In the genomic region with DNA sequence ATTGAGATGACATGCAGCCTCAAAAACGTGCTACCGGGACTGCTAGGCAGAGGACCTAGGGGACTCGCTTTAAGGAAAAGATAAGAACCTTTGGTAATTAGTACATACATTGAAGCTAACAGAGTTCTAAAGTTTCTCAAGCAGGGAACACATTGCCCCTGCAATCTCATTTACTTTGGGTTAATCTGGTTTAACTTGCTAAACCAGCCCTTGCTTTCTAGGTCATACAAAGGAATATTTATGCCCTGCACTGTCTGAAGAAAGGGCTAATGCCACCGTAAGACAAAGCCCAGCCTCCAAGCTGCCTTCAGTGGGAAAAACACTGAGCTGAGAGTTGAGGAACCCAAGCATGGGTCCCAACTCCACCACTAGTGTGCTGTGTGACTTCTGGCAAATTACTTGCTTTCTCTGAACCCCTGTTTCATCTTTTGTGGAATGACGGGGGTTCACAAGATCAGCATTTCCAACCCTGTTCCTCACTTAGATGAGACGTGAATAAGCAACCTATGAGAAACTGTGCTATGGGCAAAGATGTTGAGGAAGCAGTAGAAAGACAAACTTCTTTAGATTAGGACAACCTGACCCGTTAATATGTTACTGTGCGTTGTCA, we compare ENCODE assay signal across 18 cellular contexts.
DNase-seq lines count a peak whose midpoint lies in the region; ATAC-seq, FAIRE-seq and TF ChIP-seq lines count a peak whose summit lies in the region.
"Had no signal": no experiment of that assay in that cellular context is flagged by ENCODE, and none has a peak within 500 bp of the region (broad histone marks: within the 10 kb centered on the region; RNA-seq: fewer than 3 reads in every experiment).

No MANE protein-coding gene starts in this region.

- H3K4ac ChIP-seq in mesendoderm (ENCODE audit: low read depth, low read length), result no peak overlapping the region

- TF ChIP-seq POLR2A in K562 (conservative IDR thresholded peaks at IDR 0.05), result no peak

- peaks cover 46 to 96% of the 10 kb centered on the region in 2 donors for H3K27me3 Mint-ChIP-seq in effector memory CD8-positive, alpha-beta T cell

- no peak for TF ChIP-seq CTCF in K562 (IDR thresholded peaks at IDR 0.05 in 2 of 3, conservative IDR thresholded peaks at IDR 0.05 in 1 of 3; ENCODE audit: insufficient read depth in 2 of 3, low read depth in 1 of 3, low read length in 3 of 3)
- TF ChIP-seq CTCF in kidney (IDR thresholded peaks at IDR 0.05; ENCODE audit: borderline replicate concordance, extremely low read depth, insufficient read depth), result no peak

- H3K79me2 ChIP-seq in K562 (ENCODE audit: control insufficient read depth, insufficient read depth, low read length), result no peaks in the 10 kb centered on the region
- no peaks in the 10 kb centered on the region for H3K79me2 ChIP-seq in mesendoderm (ENCODE audit: control insufficient read depth, insufficient read depth, low read length)

- H3K9me3 ChIP-seq in K562 (replicated peaks; ENCODE audit: control insufficient read depth, insufficient read depth, low read depth, low read length) (no peaks in the 10 kb centered on the region), kidney (ENCODE audit: control insufficient read depth in 1 of 2, low read length in 2 of 2) (no peaks in the 10 kb centered on the region), small intestine (ENCODE audit: control insufficient read depth, low read depth) (no peaks in the 10 kb centered on the region)

- H3K4me2 ChIP-seq in K562 (ENCODE audit: insufficient read depth, low read length) (no peak overlapping the region), mesendoderm (ENCODE audit: low read length) (no peak overlapping the region)

- intact Hi-C loops in K562 (cut with micrococcal nuclease), result no loop called here
- intact Hi-C loops in kidney (cut with DNase I), result no loop called here

- no peak overlapping the region for H3K27ac Mint-ChIP-seq in effector memory CD8-positive, alpha-beta T cell
- H3K27ac Mint-ChIP-seq: CD4-positive, alpha-beta T cell had no signal

- H2BK15ac ChIP-seq in mesendoderm (replicated peaks; ENCODE audit: low read depth), result no peak overlapping the region

- H3K18ac ChIP-seq in mesendoderm (ENCODE audit: low read length), result no peak overlapping the region

- H3K9me3 Mint-ChIP-seq in effector memory CD8-positive, alpha-beta T cell, result no peaks in the 10 kb centered on the region
- H3K9me3 Mint-ChIP-seq: CD4-positive, alpha-beta T cell had no signal

- no peak overlapping the region for H3K4me3 Mint-ChIP-seq in effector memory CD8-positive, alpha-beta T cell
- H3K4me3 Mint-ChIP-seq: CD4-positive, alpha-beta T cell had no signal

- no peak overlapping the region for H2BK5ac ChIP-seq in mesendoderm (ENCODE audit: low read length)

- no TSS peak for BruUV-seq in K562 (replicated peaks; lab: Mats Ljungman, UMichigan)

- no peak overlapping the region for H3K9ac ChIP-seq in K562 (ENCODE audit: insufficient read depth in 1 of 2, low read depth in 2 of 2, low read length in 2 of 2)
- H3K9ac ChIP-seq in kidney (ENCODE audit: low read length in 2 of 2), result no peak overlapping the region
- H3K9ac ChIP-seq in mesendoderm (ENCODE audit: low read length), result no peak overlapping the region

- DNase-seq in NCI-H82 treated with DMSO at 0.1 percent for 48 hours (lab: John Stamatoyannopoulos, UW; ENCODE audit: unreplicated experiment), result peak; percentile 46
- no peak for DNase-seq in K562 (ENCODE audit: extremely low read depth in 1 of 4, low spot score in 3 of 4)
- DNase-seq in kidney, result peak; percentile 1
- no peak for DNase-seq in mesendoderm
- no peak for DNase-seq in small intestine
- no peak for DNase-seq in effector memory CD8-positive, alpha-beta T cell
- no peak for DNase-seq in NCI-H345 treated with DMSO at 0.1 percent for 48 hours (lab: John Stamatoyannopoulos, UW; ENCODE audit: unreplicated experiment)
- DNase-seq: CD4-positive, alpha-beta T cell; COR-L47; DMS79; NCI-H1092 treated with DMSO at 0.1 percent for 48 hours; NCI-H146; NCI-H2029; NCI-H2227 treated with DMSO at 0.1 percent for 48 hours; NCI-H510A treated with DMSO at 0.1 percent for 48 hours; NCI-H774; Right ventricle myocardium superior had no signal

- CTCF ChIA-PET in K562 (lab: Yijun Ruan, JAX; ENCODE audit: low intra/inter-chr PET ratio), result no interaction called here

- POLR2A ChIA-PET in K562 (lab: Yijun Ruan, JAX), result no interaction called here

- no peaks in the 10 kb centered on the region for H3K79me1 ChIP-seq in mesendoderm (ENCODE audit: low read length)

- peaks cover 3% of the 10 kb centered on the region for H3K9me1 ChIP-seq in K562 (ENCODE audit: control insufficient read depth, insufficient read depth, low read length)

- H3K27ac ChIP-seq in K562 (ENCODE audit: extremely low read depth, low read depth, low read length), result no peak overlapping the region
- H3K27ac ChIP-seq in kidney (ENCODE audit: low read depth in 2 of 2, low read length in 2 of 2), result peak overlapping the region in 1 of 2 donors; percentile 54
- H3K27ac ChIP-seq in mesendoderm (ENCODE audit: low read depth, low read length), result no peak overlapping the region
- no peak overlapping the region for H3K27ac ChIP-seq in small intestine (ENCODE audit: low read depth in 1 of 2, low read length in 1 of 2)

- H2AK5ac ChIP-seq in mesendoderm (ENCODE audit: low read length), result no peak overlapping the region

- no peak overlapping the region for H3K23ac ChIP-seq in mesendoderm (ENCODE audit: low read length)

- no peak overlapping the region for H4K8ac ChIP-seq in mesendoderm (ENCODE audit: low read depth, low read length)

- H4K20me1 ChIP-seq in K562 (replicated peaks; ENCODE audit: control insufficient read depth, insufficient read depth, low read length), result peaks cover 17% of the 10 kb centered on the region

- H4K5ac ChIP-seq in mesendoderm (ENCODE audit: low read length), result no peak overlapping the region

- H3K4me3 ChIP-seq in K562 (no peak overlapping the region), kidney (ENCODE audit: low read length in 2 of 2) (no peak overlapping the region), mesendoderm (ENCODE audit: low read length) (no peak overlapping the region), small intestine (ENCODE audit: low read depth in 1 of 2, low read length in 2 of 2) (no peak overlapping the region)
- H3K4me3 ChIP-seq: GM12878 had no signal

- H3K36me3 Mint-ChIP-seq in effector memory CD8-positive, alpha-beta T cell (ENCODE audit: insufficient read depth), result no peaks in the 10 kb centered on the region

- H3K56ac ChIP-seq in mesendoderm (ENCODE audit: low read length), result no peak overlapping the region

- H3K36me3 ChIP-seq in K562 (ENCODE audit: control insufficient read depth, insufficient read depth, low read length), result no peaks in the 10 kb centered on the region
- H3K36me3 ChIP-seq in kidney (ENCODE audit: control insufficient read depth in 1 of 2, insufficient read depth in 2 of 2, low read length in 2 of 2), result no peaks in the 10 kb centered on the region
- no peaks in the 10 kb centered on the region for H3K36me3 ChIP-seq in mesendoderm (ENCODE audit: control insufficient read depth, insufficient read depth, low read length)
- H3K36me3 ChIP-seq in small intestine (ENCODE audit: control insufficient read depth in 2 of 2, insufficient read depth in 2 of 2, low read length in 2 of 2), result no peaks in the 10 kb centered on the region

- TF ChIP-seq RAD21 in K562 (CRISPR knock-in tag; conservative IDR thresholded peaks at IDR 0.05 in 1 of 2, IDR thresholded peaks at IDR 0.05 in 1 of 2), result no peak

- WGBS in K562 (ENCODE audit: insufficient coverage, low coverage, missing lambda C conversion rate), result under 1% methylated on average over 8 of the region's 8 CpGs
- no CpG with 5 or more reads among the region's 8 CpGs for WGBS in mesendoderm (ENCODE audit: extremely low coverage, insufficient coverage, low lambda C conversion rate)
- WGBS in small intestine, 3 donors, result 58 to 81% (median 69%) methylated on average over 8 of the region's 8 CpGs

- H3K4me1 ChIP-seq in K562 (replicated peaks in 1 of 2; ENCODE audit: control insufficient read depth in 2 of 2, insufficient read depth in 2 of 2, low read length in 2 of 2), result no peaks in the 10 kb centered on the region
- peaks cover 4 to 32% of the 10 kb centered on the region in 2 donors for H3K4me1 ChIP-seq in kidney (ENCODE audit: control insufficient read depth in 1 of 2, insufficient read depth in 1 of 2, low read depth in 1 of 2, low read length in 2 of 2)
- no peaks in the 10 kb centered on the region for H3K4me1 ChIP-seq in mesendoderm (ENCODE audit: control insufficient read depth, low read depth, low read length)
- peaks cover 2 to 3% of the 10 kb centered on the region in 2 donors for H3K4me1 ChIP-seq in small intestine (ENCODE audit: control insufficient read depth in 2 of 2, insufficient read depth in 1 of 2, low read depth in 1 of 2, low read length in 1 of 2)

- H2BK120ac ChIP-seq in mesendoderm (ENCODE audit: low read depth, low read length), result no peak overlapping the region

- TF ChIP-seq EP300 in K562 (IDR thresholded peaks at IDR 0.05; ENCODE audit: low read length), result no peak

- no peak for ATAC-seq in K562
- ATAC-seq in effector memory CD8-positive, alpha-beta T cell (replicated peaks), result no peak
- ATAC-seq: GM12878 had no signal

- H3K27me3 ChIP-seq in K562 (ENCODE audit: control insufficient read depth in 2 of 2, insufficient read depth in 2 of 2, low read length in 2 of 2) (peaks cover 37 to 85% of the 10 kb centered on the region in 2 experiments), mesendoderm (ENCODE audit: insufficient read depth, low read length, poor library complexity) (no peaks in the 10 kb centered on the region), small intestine (ENCODE audit: control insufficient read depth in 2 of 2, insufficient read depth in 2 of 2, low read length in 2 of 2) (peaks cover 0 to 5% of the 10 kb centered on the region in 2 donors)

- peaks cover 6 to 7% of the 10 kb centered on the region in 2 donors for H3K4me1 Mint-ChIP-seq in effector memory CD8-positive, alpha-beta T cell (ENCODE audit: low read depth in 2 of 2)

- no peak overlapping the region for H2AFZ ChIP-seq in K562 (ENCODE audit: low read depth, low read length)

- no peak for FAIRE-seq in K562 (lab: Jason Lieb, UNC)
- FAIRE-seq in kidney (lab: Jason Lieb, UNC), result no peak
- FAIRE-seq in small intestine (lab: Jason Lieb, UNC), result no peak
- FAIRE-seq: GM12878 had no signal

- in situ Hi-C loops in K562 (cut with MboI), result no loop called here

Comparison
In these comparisons a context has a peak if more than half of its experiments do, and no peak if none do; other contexts are left out.
1. DNase-seq: peak in NCI-H82 treated with DMSO at 0.1 percent for 48 hours (single experiment) and kidney (single experiment); none in K562 (0 of 4), mesendoderm (single experiment), small intestine (single experiment), effector memory CD8-positive, alpha-beta T cell (0 of 3) and NCI-H345 treated with DMSO at 0.1 percent for 48 hours (single experiment).